Comparison of ENCODE assay signal across 28 cellular contexts in genomic region chr1:165623624-165624023, GRCh38.
"Had no signal": no experiment of that assay in that cellular context is flagged by ENCODE, and none has a peak within 500 bp of the region (broad histone marks: within the 10 kb centered on the region; RNA-seq: fewer than 3 reads in every experiment).

No MANE protein-coding gene starts in this region.

- ATAC-seq: natural killer cell; psoas muscle; right cardiac atrium; sciatic nerve; stimulated activated memory B cell treated with anti-CD40 and anti-IgM and Interleukin-4, amounts not matched to agents 10 μg/mL and 1 μg/mL and 100 μg/mL, for 72 hours; stimulated activated naive CD8-positive, alpha-beta T cell treated with anti-CD3 and anti-CD28 coated beads, Interleukin-15, amount 100 ng/mL, for 72 hours; stimulated activated naive CD8-positive, alpha-beta T cell treated with anti-CD3 and anti-CD28 coated beads, Interleukin-15, Interleukin-2, amounts not matched to agents 100 U/mL and 50 U/mL, for 24 hours; upper lobe of right lung had no signal

- H3K4me1 ChIP-seq: neural progenitor cell, parathyroid adenoma, psoas muscle, spleen, suprapubic skin, tibial artery, upper lobe of right lung, uterus had no signal

- DNase-seq: natural killer cell; occipital lobe; ovary; posterior cingulate gyrus; psoas muscle; right cardiac atrium; spleen; stimulated activated CD4-positive, alpha-beta T cell treated with anti-CD3 and anti-CD28 coated beads, Interleukin-12 subunit alpha, Interleukin-12 subunit beta, amount 100 ng/mL, for 4 hours; stimulated activated CD4-positive, alpha-beta T cell treated with anti-CD3 and anti-CD28 coated beads, Interleukin-1b, Interleukin-23, amount 100 ng/mL, for 48 hours; stimulated activated CD4-positive, alpha-beta T cell treated with anti-CD3 and anti-CD28 coated beads, Interleukin-4, amount 100 ng/mL, for 1 hour; stimulated activated CD4-positive, alpha-beta T cell treated with anti-CD3 and anti-CD28 coated beads, Interleukin-4, amount 100 ng/mL, for 4 hours; stimulated activated CD8-positive, alpha-beta memory T cell treated with anti-CD3 and anti-CD28 coated beads, Interleukin-4, amount 100 ng/mL, for 48 hours; stimulated activated naive CD4-positive, alpha-beta T cell; stimulated activated naive CD8-positive, alpha-beta T cell treated with anti-CD3 and anti-CD28 coated beads, Interleukin-15, amount 100 ng/mL, for 72 hours; stimulated activated naive CD8-positive, alpha-beta T cell treated with anti-CD3 and anti-CD28 coated beads, Interleukin-15, Interleukin-2, amounts not matched to agents 100 U/mL and 50 U/mL, for 24 hours; substantia nigra; testis; tibial artery; transverse colon; upper lobe of right lung; uterus had no signal

- H3K27ac ChIP-seq: neural progenitor cell, ovary, parathyroid adenoma, psoas muscle, skin epidermis, spleen, suprapubic skin, testis, tibial artery, transverse colon, upper lobe of right lung, uterus had no signal

- H3K36me3 ChIP-seq: neural progenitor cell, ovary, spleen, suprapubic skin, tibial artery, transverse colon, upper lobe of right lung, uterus had no signal

- H3K9me3 ChIP-seq: ovary, psoas muscle, spleen, suprapubic skin, testis, tibial artery, transverse colon, upper lobe of right lung, uterus had no signal

- H3K27me3 ChIP-seq: neural progenitor cell, ovary, suprapubic skin, testis, tibial artery, transverse colon, upper lobe of right lung, uterus had no signal

- H3K4me3 ChIP-seq: neural progenitor cell, ovary, psoas muscle, skin epidermis, smooth muscle cell, spleen, suprapubic skin, testis, tibial artery, transverse colon, upper lobe of right lung, uterus had no signal
